ENCODE assay signal across 8 cellular contexts in genomic region chr13:75480691-75481175, GRCh38. TPM values are rescaled to one million over a fixed set of nuclear protein-coding genes. Genes with fewer than 3 reads are reported as not detected.
DNase-seq lines count a peak whose midpoint lies in the region; ATAC-seq and TF ChIP-seq lines count a peak whose summit lies in the region.

No MANE protein-coding gene starts in this region.

- peaks cover 4 to 16% (median 12%) of the 10 kb centered on the region in 4 donors for H3K4me1 Mint-ChIP-seq in CD4-positive, CD25-positive, alpha-beta regulatory T cell
- peaks cover 27% of the 10 kb centered on the region for H3K4me1 Mint-ChIP-seq in type B pancreatic cell (ENCODE audit: unreplicated experiment)

- H3K4me3 Mint-ChIP-seq in CD4-positive, CD25-positive, alpha-beta regulatory T cell, result peak overlapping the region; percentile 71 to 94 (median 84)
- H3K4me3 Mint-ChIP-seq in type B pancreatic cell, result peak overlapping the region; percentile 96

- H3K36me3 ChIP-seq in CD4-positive, CD25-positive, alpha-beta regulatory T cell (ENCODE audit: control insufficient read depth, insufficient read depth, low read length), result no peaks in the 10 kb centered on the region
- no peaks in the 10 kb centered on the region for H3K36me3 ChIP-seq in esophagus squamous epithelium

- 0 to 3% methylated on average over 13 to 16 of the region's 47 CpGs for WGBS in esophagus squamous epithelium, 2 donors

- peaks cover 0 to 3% (median 0%) of the 10 kb centered on the region in 7 donors for H3K9me3 Mint-ChIP-seq in CD4-positive, CD25-positive, alpha-beta regulatory T cell
- no peaks in the 10 kb centered on the region for H3K9me3 Mint-ChIP-seq in type B pancreatic cell

- peaks cover 15% of the 10 kb centered on the region for H3K4me1 ChIP-seq in CD4-positive, CD25-positive, alpha-beta regulatory T cell (ENCODE audit: control insufficient read depth, insufficient read depth, low read length, poor library complexity, severe bottlenecking)
- H3K4me1 ChIP-seq in esophagus squamous epithelium, result peaks cover 0 to 43% (median 3%) of the 10 kb centered on the region in 3 donors

- H3K4me3 ChIP-seq in CD4-positive, CD25-positive, alpha-beta regulatory T cell (ENCODE audit: low read depth, low read length), result peak overlapping the region; percentile 31
- peak overlapping the region; percentile 73 to 97 (median 86) for H3K4me3 ChIP-seq in esophagus squamous epithelium

- H3K36me3 Mint-ChIP-seq in CD4-positive, CD25-positive, alpha-beta regulatory T cell, result no peaks in the 10 kb centered on the region
- H3K36me3 Mint-ChIP-seq in type B pancreatic cell, result peaks cover 7% of the 10 kb centered on the region

- no peak overlapping the region for H3K27ac ChIP-seq in CD4-positive, CD25-positive, alpha-beta regulatory T cell (ENCODE audit: insufficient read depth, low read length, poor library complexity, severe bottlenecking)
- peak overlapping the region; percentile 79 to 85 (median 84) for H3K27ac ChIP-seq in esophagus squamous epithelium

- peak in 1 of 2 donors; percentile 22 for ATAC-seq in CD4-positive, CD25-positive, alpha-beta regulatory T cell (ENCODE audit: low read depth in 2 of 2)
- ATAC-seq in GM19463 (IDR thresholded peaks at IDR 0.05; ENCODE audit: unreplicated experiment) (peak; percentile 2), GM21825 (IDR thresholded peaks at IDR 0.05; ENCODE audit: unreplicated experiment) (no peak)

- no peak for TF ChIP-seq POLR2A in esophagus squamous epithelium (IDR thresholded peaks at IDR 0.05)

- no peak for TF ChIP-seq CTCF in esophagus squamous epithelium (IDR thresholded peaks at IDR 0.05)
- TF ChIP-seq CTCF in type B pancreatic cell (conservative IDR thresholded peaks at IDR 0.05), result no peak

- peaks cover 40% of the 10 kb centered on the region for H3K27me3 ChIP-seq in CD4-positive, CD25-positive, alpha-beta regulatory T cell (ENCODE audit: control insufficient read depth, insufficient read depth, low read length)
- H3K27me3 ChIP-seq in esophagus squamous epithelium, result no peaks in the 10 kb centered on the region

- H3K9me3 ChIP-seq in CD4-positive, CD25-positive, alpha-beta regulatory T cell (ENCODE audit: control insufficient read depth in 2 of 2, low read length in 2 of 2), result no peaks in the 10 kb centered on the region
- no peaks in the 10 kb centered on the region for H3K9me3 ChIP-seq in esophagus squamous epithelium

- DNase-seq in CD4-positive, CD25-positive, alpha-beta regulatory T cell, result peak in 2 of 3 donors; percentile 24 to 63
- DNase-seq in NCI-H1092 treated with DMSO at 0.1 percent for 48 hours (lab: John Stamatoyannopoulos, UW), result peak; percentile 54
- DNase-seq in activated CD4-positive, alpha-beta T cell treated with anti-CD3 and anti-CD28 coated beads, Interleukin-2, amount 50 U/mL, for 1 hour, result peak; percentile 0
- DNase-seq in esophagus squamous epithelium (lab: John Stamatoyannopoulos, UW), result no peak
- DNase-seq in myocyte (ENCODE audit: low read depth), result peak; percentile 43
- DNase-seq in type B pancreatic cell (ENCODE audit: extremely low spot score, unreplicated experiment), result peak; percentile 75

- H3K27me3 Mint-ChIP-seq in CD4-positive, CD25-positive, alpha-beta regulatory T cell, result peaks cover 62% of the 10 kb centered on the region
- H3K27me3 Mint-ChIP-seq in type B pancreatic cell, result peaks cover 7% of the 10 kb centered on the region

- intact Hi-C loops in esophagus squamous epithelium (cut with DNase I), result loop anchor here (5.0 kb wide), 2 partner anchors 67 to 108 kb away; partner anchors contain the start of gene UCHL3

- no peak overlapping the region for H3K27ac Mint-ChIP-seq in CD4-positive, CD25-positive, alpha-beta regulatory T cell
- peak overlapping the region; percentile 93 for H3K27ac Mint-ChIP-seq in type B pancreatic cell

RNA-seq across cellular contexts. Expression of gene TBC1D4, which starts 1.2 kb away (rescaled TPM):
- total RNA-seq in CD4-positive, CD25-positive, alpha-beta regulatory T cell, result 145 TPM
- polyA plus RNA-seq in CD4-positive, CD25-positive, alpha-beta regulatory T cell, result 100 to 1,000 TPM; 100 to 138 (median 120) TPM
- total RNA-seq in esophagus squamous epithelium (10 to 100 TPM; 14.9 to 20.8 (median 16.6) TPM), myocyte (6.8 and 23.2 TPM in 2 replicates), type B pancreatic cell (ENCODE audit: low replicate concordance) (47.1 and 47.2 TPM in 2 replicates)
- polyA plus RNA-seq in myocyte (2012), result 4.3 TPM

RNA-seq across cellular contexts. Expression of gene COMMD6, which starts 56.9 kb away (rescaled TPM):
- 194 TPM for total RNA-seq in CD4-positive, CD25-positive, alpha-beta regulatory T cell
- polyA plus RNA-seq in CD4-positive, CD25-positive, alpha-beta regulatory T cell, result 100 to 1,000 TPM; 656 to 750 (median 708) TPM
- 10 to 100 TPM; 19.0 to 61.4 (median 38.1) TPM for total RNA-seq in esophagus squamous epithelium
- total RNA-seq in myocyte, result 45.2 and 52.8 TPM in 2 replicates
- polyA plus RNA-seq in myocyte (2012), result 303 TPM
- total RNA-seq in type B pancreatic cell (ENCODE audit: low replicate concordance), result 161 and 171 TPM in 2 replicates
